1 cellular context compared by ENCODE assay signal in genomic region chr12:34126805-34127204, GRCh38.
TF ChIP-seq lines count a peak whose summit lies in the region.

No MANE protein-coding gene starts in this region.

TF ChIP-seq in liver, 16 proteins besides CTCF, POLR2A, EP300 and RAD21 (continued from another document):
- TF ChIP-seq REST (IDR thresholded peaks at IDR 0.05) (no peak), SP1 (IDR thresholded peaks at IDR 0.05) (no peak), GABPA (IDR thresholded peaks at IDR 0.05 in 1 of 2, conservative IDR thresholded peaks at IDR 0.05 in 1 of 2) (no peak)
